Comparison of ENCODE assay signal across 8 cellular contexts in the genomic region with DNA sequence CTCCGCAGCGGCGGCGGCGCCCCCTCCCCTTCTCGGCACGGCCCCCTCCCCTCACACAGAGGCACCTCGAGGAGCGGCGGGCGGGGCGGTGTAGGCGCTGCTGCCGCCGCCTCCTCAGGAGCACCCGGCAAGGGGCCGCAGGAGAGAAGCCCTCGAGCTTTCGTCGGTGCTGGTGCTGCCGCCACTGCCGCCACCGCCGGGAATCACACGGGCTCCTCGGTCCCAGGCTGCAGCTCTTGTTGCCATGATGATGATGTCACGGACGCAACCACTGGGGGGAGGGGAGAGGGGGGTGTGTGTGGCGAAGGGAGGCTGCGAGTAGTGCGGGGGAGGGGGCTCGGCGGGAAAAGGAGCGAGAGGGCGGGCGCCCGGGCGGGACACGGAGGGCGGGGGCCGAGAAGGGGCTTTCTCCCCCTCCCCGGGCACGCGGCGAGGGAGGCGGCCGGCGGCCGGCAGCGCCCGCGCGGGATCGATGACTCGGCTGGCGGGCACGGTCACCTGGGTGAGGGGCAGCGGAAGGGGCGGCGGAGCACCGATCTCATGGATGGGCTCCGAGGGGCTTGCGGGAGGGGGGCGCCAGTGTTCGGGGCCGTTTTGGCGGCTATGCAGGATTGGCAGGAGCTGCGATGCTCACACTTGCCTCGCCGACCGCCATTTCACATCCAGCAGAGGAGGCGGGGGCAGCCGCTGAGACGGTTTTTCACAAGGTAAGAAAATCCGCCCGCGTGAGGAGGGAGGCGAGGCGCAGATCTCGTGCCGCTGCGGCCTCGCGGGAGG. TPM values are rescaled to one million over a fixed set of nuclear protein-coding genes. Genes with fewer than 3 reads are reported as not detected.
DNase-seq lines count a peak whose midpoint lies in the region; ATAC-seq, FAIRE-seq and TF ChIP-seq lines count a peak whose summit lies in the region.

A gene with protein sequence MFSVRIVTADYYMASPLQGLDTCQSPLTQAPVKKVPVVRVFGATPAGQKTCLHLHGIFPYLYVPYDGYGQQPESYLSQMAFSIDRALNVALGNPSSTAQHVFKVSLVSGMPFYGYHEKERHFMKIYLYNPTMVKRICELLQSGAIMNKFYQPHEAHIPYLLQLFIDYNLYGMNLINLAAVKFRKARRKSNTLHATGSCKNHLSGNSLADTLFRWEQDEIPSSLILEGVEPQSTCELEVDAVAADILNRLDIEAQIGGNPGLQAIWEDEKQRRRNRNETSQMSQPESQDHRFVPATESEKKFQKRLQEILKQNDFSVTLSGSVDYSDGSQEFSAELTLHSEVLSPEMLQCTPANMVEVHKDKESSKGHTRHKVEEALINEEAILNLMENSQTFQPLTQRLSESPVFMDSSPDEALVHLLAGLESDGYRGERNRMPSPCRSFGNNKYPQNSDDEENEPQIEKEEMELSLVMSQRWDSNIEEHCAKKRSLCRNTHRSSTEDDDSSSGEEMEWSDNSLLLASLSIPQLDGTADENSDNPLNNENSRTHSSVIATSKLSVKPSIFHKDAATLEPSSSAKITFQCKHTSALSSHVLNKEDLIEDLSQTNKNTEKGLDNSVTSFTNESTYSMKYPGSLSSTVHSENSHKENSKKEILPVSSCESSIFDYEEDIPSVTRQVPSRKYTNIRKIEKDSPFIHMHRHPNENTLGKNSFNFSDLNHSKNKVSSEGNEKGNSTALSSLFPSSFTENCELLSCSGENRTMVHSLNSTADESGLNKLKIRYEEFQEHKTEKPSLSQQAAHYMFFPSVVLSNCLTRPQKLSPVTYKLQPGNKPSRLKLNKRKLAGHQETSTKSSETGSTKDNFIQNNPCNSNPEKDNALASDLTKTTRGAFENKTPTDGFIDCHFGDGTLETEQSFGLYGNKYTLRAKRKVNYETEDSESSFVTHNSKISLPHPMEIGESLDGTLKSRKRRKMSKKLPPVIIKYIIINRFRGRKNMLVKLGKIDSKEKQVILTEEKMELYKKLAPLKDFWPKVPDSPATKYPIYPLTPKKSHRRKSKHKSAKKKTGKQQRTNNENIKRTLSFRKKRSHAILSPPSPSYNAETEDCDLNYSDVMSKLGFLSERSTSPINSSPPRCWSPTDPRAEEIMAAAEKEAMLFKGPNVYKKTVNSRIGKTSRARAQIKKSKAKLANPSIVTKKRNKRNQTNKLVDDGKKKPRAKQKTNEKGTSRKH (N-terminal part only) (minus strand): TSS at position 260 of the 777 bp plus-strand sequence. CDS start 330 bp downstream, outside the sequence.

- DNase-seq in ELR (ENCODE audit: low read depth) (peak; percentile 92), H54 (ENCODE audit: insufficient read length, low spot score) (peak; percentile 48), M059J (ENCODE audit: low read depth) (peak; percentile 94), SK-N-MC (ENCODE audit: low read depth, low spot score) (peak; percentile 73), globus pallidus (ENCODE audit: low spot score) (peak; percentile 91), omental fat pad (ENCODE audit: low spot score) (peak; percentile 79)
- peak; percentile 91 for DNase-seq in activated naive CD4-positive, alpha-beta T cell treated with anti-CD3 and anti-CD28 coated beads, Interleukin-2, amount 10 ng/mL, durations not matched to agents 7 days and 5 days

- peak within 1 kb of the TSS; percentile 94 for H3K27ac ChIP-seq in SK-N-MC
- H3K27ac ChIP-seq in temporal lobe (ENCODE audit: low read depth, low read length) = peak within 1 kb of the TSS; percentile 95

- H3K36me3 Mint-ChIP-seq in activated naive CD4-positive, alpha-beta T cell treated with anti-CD3 and anti-CD28 coated beads, Interleukin-2, amount 10 ng/mL, durations not matched to agents 7 days and 5 days = peaks cover 5% of the 10 kb centered on the region

- peak within 1 kb of the TSS; percentile 97 for H3K4me3 ChIP-seq in SK-N-MC

- peak; percentile 67 for ATAC-seq in omental fat pad (ENCODE audit: low FRiP score)

- peak within 1 kb of the TSS; percentile 100 for H3K27ac Mint-ChIP-seq in activated naive CD4-positive, alpha-beta T cell treated with anti-CD3 and anti-CD28 coated beads, Interleukin-2, amount 10 ng/mL, durations not matched to agents 7 days and 5 days

- peak; percentile 86 for TF ChIP-seq POLR2A in H54 (IDR thresholded peaks at IDR 0.05; ENCODE audit: low read depth, low read length)

- peaks cover 6% of the 10 kb centered on the region for H3K9me3 Mint-ChIP-seq in activated naive CD4-positive, alpha-beta T cell treated with anti-CD3 and anti-CD28 coated beads, Interleukin-2, amount 10 ng/mL, durations not matched to agents 7 days and 5 days

- peak within 1 kb of the TSS; percentile 88 for H3K9ac ChIP-seq in SK-N-MC (ENCODE audit: insufficient read length)

- no peak for FAIRE-seq in H54 (lab: Jason Lieb, UNC)

- H3K9me3 ChIP-seq in SK-N-MC (ENCODE audit: low read depth, low read length) = no peaks in the 10 kb centered on the region

- H3K27me3 Mint-ChIP-seq in activated naive CD4-positive, alpha-beta T cell treated with anti-CD3 and anti-CD28 coated beads, Interleukin-2, amount 10 ng/mL, durations not matched to agents 7 days and 5 days = no peaks in the 10 kb centered on the region

- H3K4me1 Mint-ChIP-seq in activated naive CD4-positive, alpha-beta T cell treated with anti-CD3 and anti-CD28 coated beads, Interleukin-2, amount 10 ng/mL, durations not matched to agents 7 days and 5 days = peaks cover 56% of the 10 kb centered on the region

- peaks cover 18% of the 10 kb centered on the region for H3K36me3 ChIP-seq in SK-N-MC (ENCODE audit: insufficient read depth, low read length)

- peak within 1 kb of the TSS; percentile 98 for H3K4me3 Mint-ChIP-seq in activated naive CD4-positive, alpha-beta T cell treated with anti-CD3 and anti-CD28 coated beads, Interleukin-2, amount 10 ng/mL, durations not matched to agents 7 days and 5 days

- CTCF ChIA-PET in activated naive CD4-positive, alpha-beta T cell treated with anti-CD3 and anti-CD28 coated beads, Interleukin-2, amount 10 ng/mL, durations not matched to agents 7 days and 5 days (lab: Charles Lee) = interaction anchor here (2.0 to 2.9 kb wide), 2 partner anchors 82 to 224 kb away, joined by 6 to 16 read pairs; a partner anchor contains a TSS

- no peak for TF ChIP-seq CTCF in omental fat pad (IDR thresholded peaks at IDR 0.05)

RNA-seq across cellular contexts. Expression of the gene that starts here (rescaled TPM):
- 18.2 and 23.1 TPM in 2 replicates for total RNA-seq in M059J (2014; rRNA removed; shearing (Covaris generic))
- total RNA-seq in omental fat pad (100 to 1,000 TPM in 1 of 4 donors, 10 to 100 TPM in 3; 55.5 to 111 (median 63.2) TPM), temporal lobe (93.9 TPM)

Comparison
In these comparisons a context has a peak if more than half of its experiments do, and no peak if none do; other contexts are left out.
1. Peak in every context shown above with its lines: DNase-seq, ATAC-seq, H3K4me3 ChIP-seq and H3K27ac ChIP-seq.